Comparison of ENCODE assay signal across 38 cellular contexts in the genomic region with DNA sequence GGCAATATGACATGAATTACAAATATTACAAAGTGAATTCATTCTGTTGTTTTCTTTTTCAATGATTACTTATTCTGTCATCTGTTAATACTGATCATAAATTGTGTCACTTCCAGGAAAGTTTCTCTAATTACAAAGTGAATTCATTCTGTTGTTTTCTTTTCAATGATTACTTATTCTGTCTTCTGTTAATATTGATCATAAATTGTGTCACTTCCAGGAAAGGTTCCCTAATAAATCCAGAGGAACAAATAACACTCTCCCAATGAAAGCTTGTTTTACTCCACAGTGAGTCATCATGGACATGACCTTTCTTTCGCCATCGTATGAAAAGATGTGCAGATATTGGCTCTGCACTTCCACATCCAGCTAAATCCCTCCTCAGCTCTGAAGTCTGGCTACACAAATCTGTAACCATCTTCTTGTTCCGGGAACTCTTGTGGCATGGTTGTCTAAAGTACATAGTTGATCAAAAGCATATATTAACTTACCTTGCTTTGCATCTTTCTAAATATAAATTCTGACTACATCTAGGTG.
A peak's percentile ranks its signal among the peaks of the same experiment; 100 is the strongest.
DNase-seq lines count a peak whose midpoint lies in the region; ATAC-seq, FAIRE-seq and TF ChIP-seq lines count a peak whose summit lies in the region.
"Had no signal": no experiment of that assay in that cellular context is flagged by ENCODE, and none has a peak within 500 bp of the region (broad histone marks: within the 10 kb centered on the region; RNA-seq: fewer than 3 reads in every experiment).

No MANE protein-coding gene starts in this region.

- no peak overlapping the region for H3K27ac ChIP-seq in Karpas-422 (ENCODE audit: low read length)
- H3K27ac ChIP-seq: left ventricle myocardium inferior, neutrophil, Peyer's patch, prostate gland, right lobe of liver, WERI-Rb-1 had no signal

- H3K4me3 Mint-ChIP-seq in glutamatergic neuron (ENCODE audit: unreplicated experiment) = peak overlapping the region; percentile 12
- H3K4me3 Mint-ChIP-seq: activated naive CD8-positive, alpha-beta T cell treated with anti-CD3 and anti-CD28 coated beads, Interleukin-2, amount 50 U/mL, for 24 hours; activated T-cell treated with anti-CD3 and anti-CD28 coated beads, Interleukin-2, amount 50 U/mL, for 4 hours; H9; stimulated activated naive CD8-positive, alpha-beta T cell treated with anti-CD3 and anti-CD28 coated beads, Interleukin-15, amount 100 ng/mL, for 72 hours had no signal

- H3K79me2 ChIP-seq in Karpas-422 (ENCODE audit: low read length) = no peaks in the 10 kb centered on the region

- peaks cover 8% of the 10 kb centered on the region for H3K27me3 Mint-ChIP-seq in glutamatergic neuron (ENCODE audit: unreplicated experiment)
- H3K27me3 Mint-ChIP-seq: activated naive CD8-positive, alpha-beta T cell treated with anti-CD3 and anti-CD28 coated beads, Interleukin-2, amount 50 U/mL, for 24 hours; stimulated activated naive CD8-positive, alpha-beta T cell treated with anti-CD3 and anti-CD28 coated beads, Interleukin-15, amount 100 ng/mL, for 72 hours had no signal

- H3K4me2 ChIP-seq in Karpas-422 (ENCODE audit: low read depth, low read length, poor library complexity, severe bottlenecking) = no peak overlapping the region

- peaks cover 32% of the 10 kb centered on the region for H3K4me1 Mint-ChIP-seq in glutamatergic neuron (ENCODE audit: low read depth, unreplicated experiment)
- H3K4me1 Mint-ChIP-seq: activated naive CD8-positive, alpha-beta T cell treated with anti-CD3 and anti-CD28 coated beads, Interleukin-2, amount 50 U/mL, for 24 hours; stimulated activated naive CD8-positive, alpha-beta T cell treated with anti-CD3 and anti-CD28 coated beads, Interleukin-15, amount 100 ng/mL, for 72 hours had no signal

- peak; percentile 2 for DNase-seq in COLO829 (ENCODE audit: low spot score)
- DNase-seq in HTR-8/SVneo (ENCODE audit: insufficient read length, low spot score) = peak; percentile 11
- DNase-seq in choroid plexus epithelial cell (ENCODE audit: low read depth) = peak; percentile 53
- DNase-seq in glutamatergic neuron = no peak
- DNase-seq in NCI-H128 (lab: John Stamatoyannopoulos, UW; ENCODE audit: unreplicated experiment) = no peak
- DNase-seq in NAMALWA (ENCODE audit: low spot score) = no peak
- DNase-seq in Karpas-422 = no peak
- DNase-seq: activated CD4-positive, alpha-beta T cell treated with anti-CD3 and anti-CD28 coated beads for 48 hours; activated gamma-delta T cell treated with Interleukin-2 at 50 U/mL for 16 hours; activated naive CD8-positive, alpha-beta T cell treated with anti-CD3 and anti-CD28 coated beads, Interleukin-2, amount 50 U/mL, for 24 hours; activated T-cell treated with anti-CD3 and anti-CD28 coated beads, Interleukin-2, amount 50 U/mL, for 4 hours; dorsolateral prefrontal cortex; H9; head of caudate nucleus; islet precursor cell; Kasumi-1; left ventricle myocardium inferior; mesendoderm; MV-4-11; NCI-H146; NCI-H446; NCI-H748 treated with DMSO at 0.1 percent for 48 hours; Peyer's patch; right lobe of liver; SIG-M5; stimulated activated CD4-positive, alpha-beta T cell treated with anti-CD3 and anti-CD28 coated beads, Interleukin-12 subunit alpha, Interleukin-12 subunit beta, amount 100 ng/mL, for 4 hours; stimulated activated CD4-positive, alpha-beta T cell treated with anti-CD3 and anti-CD28 coated beads, Interleukin-2, amount 100 ng/mL, for 48 hours; stimulated activated naive CD8-positive, alpha-beta T cell treated with anti-CD3 and anti-CD28 coated beads, Interleukin-15, amount 100 ng/mL, for 72 hours; T-helper 9 cell; WERI-Rb-1 had no signal

- ATAC-seq in GM18498 (IDR thresholded peaks at IDR 0.05; ENCODE audit: unreplicated experiment) = no peak
- ATAC-seq: activated naive CD8-positive, alpha-beta T cell treated with anti-CD3 and anti-CD28 coated beads, Interleukin-2, amount 50 U/mL, for 24 hours; activated T-cell treated with anti-CD3 and anti-CD28 coated beads, Interleukin-2, amount 50 U/mL, for 4 hours; HepG2; right lobe of liver; stimulated activated naive CD8-positive, alpha-beta T cell treated with anti-CD3 and anti-CD28 coated beads, Interleukin-15, amount 100 ng/mL, for 72 hours had no signal

- H3K27me3 ChIP-seq in Karpas-422 (ENCODE audit: low read length) = no peaks in the 10 kb centered on the region
- H3K27me3 ChIP-seq: dorsolateral prefrontal cortex, neutrophil, Peyer's patch, right lobe of liver had no signal

- H3K27ac Mint-ChIP-seq in glutamatergic neuron (ENCODE audit: unreplicated experiment) = peak overlapping the region; percentile 95
- H3K27ac Mint-ChIP-seq: activated naive CD8-positive, alpha-beta T cell treated with anti-CD3 and anti-CD28 coated beads, Interleukin-2, amount 50 U/mL, for 24 hours; H9; stimulated activated naive CD8-positive, alpha-beta T cell treated with anti-CD3 and anti-CD28 coated beads, Interleukin-15, amount 100 ng/mL, for 72 hours had no signal

- H3K9me3 ChIP-seq in Karpas-422 (ENCODE audit: low read length) = peaks cover 17% of the 10 kb centered on the region; the same call in 1 of the 2 replicates
- H3K9me3 ChIP-seq: left ventricle myocardium inferior, neutrophil, Peyer's patch, prostate gland, right lobe of liver had no signal

- no peaks in the 10 kb centered on the region for H3K4me1 ChIP-seq in Karpas-422 (ENCODE audit: low read length)
- H3K4me1 ChIP-seq: left ventricle myocardium inferior, Peyer's patch, prostate gland, right lobe of liver had no signal

- H3K9me2 ChIP-seq in Karpas-422 (replicated peaks; ENCODE audit: insufficient read depth, low read length) = no peaks in the 10 kb centered on the region

- H3K9ac ChIP-seq in Karpas-422 (ENCODE audit: low read length) = no peak overlapping the region

- H3K36me3 Mint-ChIP-seq in glutamatergic neuron (ENCODE audit: unreplicated experiment) = no peaks in the 10 kb centered on the region

- H4K20me1 ChIP-seq in Karpas-422 (ENCODE audit: insufficient read depth, low read depth, low read length) = no peaks in the 10 kb centered on the region

- no peaks in the 10 kb centered on the region for H3K36me3 ChIP-seq in Karpas-422 (ENCODE audit: insufficient read depth, low read length)
- H3K36me3 ChIP-seq: left ventricle myocardium inferior, neutrophil, Peyer's patch, prostate gland, right lobe of liver, WERI-Rb-1 had no signal

- TF ChIP-seq CTCF in choroid plexus epithelial cell (conservative IDR thresholded peaks at IDR 0.05; ENCODE audit: low read depth, low read length) = no peak
- no peak for TF ChIP-seq CTCF in glutamatergic neuron (IDR thresholded peaks at IDR 0.05; ENCODE audit: partially characterized antibody, unreplicated experiment)

- H3K9me3 Mint-ChIP-seq in glutamatergic neuron (ENCODE audit: unreplicated experiment) = peaks cover 7% of the 10 kb centered on the region
- H3K9me3 Mint-ChIP-seq: activated naive CD8-positive, alpha-beta T cell treated with anti-CD3 and anti-CD28 coated beads, Interleukin-2, amount 50 U/mL, for 24 hours; activated T-cell treated with anti-CD3 and anti-CD28 coated beads, Interleukin-2, amount 50 U/mL, for 4 hours; H9 had no signal

- no peak for FAIRE-seq in HTR-8/SVneo (lab: Jason Lieb, UNC)
- FAIRE-seq: A204.1, D721Med, GM12892, HepG2, urothelium cell line had no signal

- H3K4me3 ChIP-seq in choroid plexus epithelial cell (ENCODE audit: low read depth, low read length) (no peak overlapping the region), Karpas-422 (ENCODE audit: low read length) (no peak overlapping the region)
- H3K4me3 ChIP-seq: dorsolateral prefrontal cortex, left ventricle myocardium inferior, Peyer's patch, prostate gland, right lobe of liver had no signal

- H2AFZ ChIP-seq in Karpas-422 (ENCODE audit: low read length) = no peak overlapping the region

Comparison
In these comparisons a context has a peak if more than half of its experiments do, and no peak if none do; other contexts are left out.
1. DNase-seq: peak in COLO829 (single experiment), HTR-8/SVneo (single experiment) and choroid plexus epithelial cell (single experiment); none in glutamatergic neuron (single experiment), NCI-H128 (single experiment), NAMALWA (single experiment) and Karpas-422 (single experiment).